In the genomic region with DNA sequence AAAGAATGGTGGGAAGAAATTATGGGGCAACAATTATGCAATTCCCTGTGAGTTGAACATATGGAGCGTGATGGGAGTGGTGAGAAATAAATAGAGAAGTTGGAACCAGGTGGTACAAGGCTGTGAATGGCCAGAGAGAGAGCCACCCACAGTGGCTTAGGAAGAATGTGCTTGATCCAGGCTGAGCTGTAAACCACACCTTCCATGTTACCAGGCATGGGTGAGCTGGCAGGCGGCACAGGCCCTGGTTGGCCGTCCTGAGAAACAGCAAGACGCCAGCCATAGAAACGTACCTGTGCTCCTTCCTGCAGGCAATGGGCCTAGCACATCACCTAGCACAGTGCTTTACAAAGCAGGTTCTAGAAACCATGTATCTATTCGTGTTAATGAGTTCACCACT, we compare ENCODE assay signal across 30 cellular contexts.
A peak's percentile ranks its signal among the peaks of the same experiment; 100 is the strongest.
DNase-seq lines count a peak whose midpoint lies in the region; ATAC-seq, FAIRE-seq and TF ChIP-seq lines count a peak whose summit lies in the region.
"Had no signal": no experiment of that assay in that cellular context is flagged by ENCODE, and none has a peak within 500 bp of the region (broad histone marks: within the 10 kb centered on the region; RNA-seq: fewer than 3 reads in every experiment).

No MANE protein-coding gene starts in this region.

- 89% methylated on average over 6 of the region's 6 CpGs for WGBS in suprapubic skin

- H3K4me1 Mint-ChIP-seq in WTC11 = peaks cover 60% of the 10 kb centered on the region

- no peak for TF ChIP-seq CTCF in WTC11 (IDR thresholded peaks at IDR 0.05)
- no peak for TF ChIP-seq CTCF in suprapubic skin (IDR thresholded peaks at IDR 0.05)

- H3K4me3 Mint-ChIP-seq in WTC11 = no peak overlapping the region
- H3K4me3 Mint-ChIP-seq: CD4-positive, alpha-beta T cell had no signal

- H3K9me3 ChIP-seq in suprapubic skin = no peaks in the 10 kb centered on the region
- H3K9me3 ChIP-seq: BLaER1 had no signal

- no peak for FAIRE-seq in RCC 7860 (lab: Jason Lieb, UNC)
- FAIRE-seq: G401.6, GM12892, HTR-8/SVneo had no signal

- peak; percentile 39 for DNase-seq in DMS 273 (lab: John Stamatoyannopoulos, UW; ENCODE audit: unreplicated experiment)
- DNase-seq in DMS 273 treated with DMSO at 0.1 percent for 48 hours (lab: John Stamatoyannopoulos, UW) = no peak
- no peak for DNase-seq in WTC11 (ENCODE audit: low spot score)
- peak; percentile 27 for DNase-seq in islet precursor cell
- no peak for DNase-seq in suprapubic skin (ENCODE audit: low spot score in 2 of 2)
- DNase-seq in RCC 7860 (ENCODE audit: low spot score) = no peak
- DNase-seq in NK-92 (lab: John Stamatoyannopoulos, UW; ENCODE audit: unreplicated experiment) = no peak
- DNase-seq: ACHN; CD4-positive, alpha-beta T cell; COR-L47; DMS153; GM23248; HCEC 1CT; IMR-90; Karpas-422; MV-4-11; NCI-H1105 treated with DMSO at 0.1 percent for 48 hours; NCI-H2029 treated with DMSO at 0.1 percent for 48 hours; NCI-H345; NCI-H524; PC-3; RPMI8226; SHP77 had no signal

- H3K36me3 Mint-ChIP-seq in WTC11 = peaks cover 5% of the 10 kb centered on the region; the same call in 1 of the 2 replicates

- no peaks in the 10 kb centered on the region for H3K4me1 ChIP-seq in suprapubic skin

- POLR2A ChIA-PET in WTC11 (lab: Charles Lee) = interaction anchor here (0.6 kb wide), 1 partner anchor 50 kb away, joined by 3 read pairs; no protein-coding TSS in a partner anchor

- H3K27ac ChIP-seq in suprapubic skin = peak overlapping the region; percentile 8
- H3K27ac ChIP-seq: 22Rv1, BLaER1, GM23248, SK-N-MC had no signal

- no peak overlapping the region for H3K4me3 ChIP-seq in suprapubic skin
- H3K4me3 ChIP-seq: BLaER1, GM23248, SK-N-MC had no signal

- no peaks in the 10 kb centered on the region for H3K36me3 ChIP-seq in suprapubic skin
- H3K36me3 ChIP-seq: BLaER1 had no signal

- H3K9me3 Mint-ChIP-seq in WTC11 = no peaks in the 10 kb centered on the region
- H3K9me3 Mint-ChIP-seq: CD4-positive, alpha-beta T cell had no signal

- CTCF ChIA-PET in WTC11 (lab: Charles Lee) = interaction anchor here (0.6 to 1.7 kb wide), 4 partner anchors 79 to 163 kb away, joined by 3 to 7 read pairs (median 3); a partner anchor contains a TSS

- no peak for TF ChIP-seq EP300 in suprapubic skin (IDR thresholded peaks at IDR 0.05)

- TF ChIP-seq POLR2A in suprapubic skin (IDR thresholded peaks at IDR 0.05) = no peak

- H3K27me3 ChIP-seq in suprapubic skin = no peaks in the 10 kb centered on the region
- H3K27me3 ChIP-seq: BLaER1 had no signal

- no peaks in the 10 kb centered on the region for H3K27me3 Mint-ChIP-seq in WTC11 (ENCODE audit: low read depth)

- no peak for ATAC-seq in WTC11
- no peak for ATAC-seq in HG03159 (IDR thresholded peaks at IDR 0.05; ENCODE audit: unreplicated experiment)
- ATAC-seq: PC-3 had no signal

- peak overlapping the region; percentile 26; the same call in 1 of the 2 replicates for H3K27ac Mint-ChIP-seq in WTC11
- H3K27ac Mint-ChIP-seq: CD4-positive, alpha-beta T cell had no signal

TF ChIP-seq in WTC11, 78 proteins besides CTCF, POLR2A, EP300 and RAD21:
- TF ChIP-seq NR2C2 (CRISPR knock-in tag; IDR thresholded peaks at IDR 0.05) = no peak
- TF ChIP-seq, protein P1, sequence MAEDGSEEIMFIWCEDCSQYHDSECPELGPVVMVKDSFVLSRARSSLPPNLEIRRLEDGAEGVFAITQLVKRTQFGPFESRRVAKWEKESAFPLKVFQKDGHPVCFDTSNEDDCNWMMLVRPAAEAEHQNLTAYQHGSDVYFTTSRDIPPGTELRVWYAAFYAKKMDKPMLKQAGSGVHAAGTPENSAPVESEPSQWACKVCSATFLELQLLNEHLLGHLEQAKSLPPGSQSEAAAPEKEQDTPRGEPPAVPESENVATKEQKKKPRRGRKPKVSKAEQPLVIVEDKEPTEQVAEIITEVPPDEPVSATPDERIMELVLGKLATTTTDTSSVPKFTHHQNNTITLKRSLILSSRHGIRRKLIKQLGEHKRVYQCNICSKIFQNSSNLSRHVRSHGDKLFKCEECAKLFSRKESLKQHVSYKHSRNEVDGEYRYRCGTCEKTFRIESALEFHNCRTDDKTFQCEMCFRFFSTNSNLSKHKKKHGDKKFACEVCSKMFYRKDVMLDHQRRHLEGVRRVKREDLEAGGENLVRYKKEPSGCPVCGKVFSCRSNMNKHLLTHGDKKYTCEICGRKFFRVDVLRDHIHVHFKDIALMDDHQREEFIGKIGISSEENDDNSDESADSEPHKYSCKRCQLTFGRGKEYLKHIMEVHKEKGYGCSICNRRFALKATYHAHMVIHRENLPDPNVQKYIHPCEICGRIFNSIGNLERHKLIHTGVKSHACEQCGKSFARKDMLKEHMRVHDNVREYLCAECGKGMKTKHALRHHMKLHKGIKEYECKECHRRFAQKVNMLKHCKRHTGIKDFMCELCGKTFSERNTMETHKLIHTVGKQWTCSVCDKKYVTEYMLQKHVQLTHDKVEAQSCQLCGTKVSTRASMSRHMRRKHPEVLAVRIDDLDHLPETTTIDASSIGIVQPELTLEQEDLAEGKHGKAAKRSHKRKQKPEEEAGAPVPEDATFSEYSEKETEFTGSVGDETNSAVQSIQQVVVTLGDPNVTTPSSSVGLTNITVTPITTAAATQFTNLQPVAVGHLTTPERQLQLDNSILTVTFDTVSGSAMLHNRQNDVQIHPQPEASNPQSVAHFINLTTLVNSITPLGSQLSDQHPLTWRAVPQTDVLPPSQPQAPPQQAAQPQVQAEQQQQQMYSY (CRISPR knock-in tag; IDR thresholded peaks at IDR 0.05) = 0 out of 2 replicates have a peak, but pooled peaks have one; percentile 24

Comparison
In these comparisons a context has a peak if more than half of its experiments do, and no peak if none do; other contexts are left out.
1. DNase-seq: peak in DMS 273 (single experiment) and islet precursor cell (single experiment); none in DMS 273 treated with DMSO at 0.1 percent for 48 hours (single experiment), WTC11 (single experiment), suprapubic skin (0 of 2), RCC 7860 (single experiment) and NK-92 (single experiment).